In the genomic region with DNA sequence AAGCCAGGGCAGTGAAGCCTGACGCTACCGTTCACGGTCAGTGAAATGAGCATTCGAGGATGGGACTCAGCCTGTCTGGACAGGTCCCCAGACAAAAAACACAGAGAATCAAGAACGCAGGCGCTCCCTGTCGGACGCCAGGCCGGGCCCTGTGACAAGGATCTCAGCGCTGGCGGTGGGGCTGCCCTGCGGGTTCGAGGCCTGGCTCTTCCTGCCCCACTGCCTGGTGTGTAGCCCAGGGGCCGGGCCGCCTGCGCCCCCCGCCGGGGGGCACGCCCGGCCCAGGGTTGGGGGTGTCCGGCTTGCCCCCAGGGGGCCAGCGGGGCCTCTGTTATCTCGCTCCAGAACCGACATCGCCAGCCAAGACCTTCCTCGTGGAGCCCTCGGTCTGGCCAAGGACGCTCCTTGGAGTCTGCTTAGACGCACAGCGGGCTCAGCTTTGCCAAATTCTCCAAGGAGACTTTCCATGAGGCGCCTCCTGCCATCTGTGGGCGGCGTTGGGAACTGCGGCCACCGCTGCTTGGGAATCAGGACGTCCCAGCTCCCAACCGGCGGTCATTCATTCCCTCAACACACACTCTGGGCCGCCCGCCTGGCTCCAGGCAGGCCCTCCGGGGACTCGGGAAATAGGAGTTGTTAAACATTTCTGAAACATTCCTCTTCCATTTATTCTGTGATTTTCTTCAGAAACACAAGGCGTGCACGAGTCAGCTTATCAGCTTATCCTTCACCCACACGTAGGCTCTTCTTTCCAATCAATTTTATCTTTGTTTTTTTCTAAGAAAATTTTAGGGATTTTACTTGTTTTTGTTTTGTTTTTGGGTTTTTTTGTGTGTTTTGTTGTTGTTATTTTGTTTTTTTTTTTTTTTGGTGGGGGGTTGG, we compare ENCODE assay signal across 8 cellular contexts. TPM values are rescaled to one million over a fixed set of nuclear protein-coding genes. Genes with fewer than 3 reads are reported as not detected.
DNase-seq lines count a peak whose midpoint lies in the region; ATAC-seq and TF ChIP-seq lines count a peak whose summit lies in the region.

No MANE protein-coding gene starts in this region.

- H3K36me3 ChIP-seq in NT2/D1 (ENCODE audit: insufficient read depth, insufficient read length, low read length) (no peaks in the 10 kb centered on the region), endodermal cell (ENCODE audit: control insufficient read depth, insufficient read depth, low read length) (no peaks in the 10 kb centered on the region), lower lobe of right lung (no peaks in the 10 kb centered on the region)

- DNase-seq in D341Med (ENCODE audit: low spot score) (peak; percentile 86), HCEC 1CT (peak; percentile 74), NT2/D1 (ENCODE audit: low read depth, low spot score) (peak; percentile 93), endodermal cell (peak; percentile 98), lower lobe of right lung (peak; percentile 89), ureter (ENCODE audit: low spot score) (peak; percentile 85)

- no peak overlapping the region for H3K27ac Mint-ChIP-seq in endodermal cell

- H3K36me3 Mint-ChIP-seq in endodermal cell (ENCODE audit: low read depth) = no peaks in the 10 kb centered on the region

- TF ChIP-seq CTCF in endodermal cell (conservative IDR thresholded peaks at IDR 0.05) (peak; percentile 96), lower lobe of right lung (IDR thresholded peaks at IDR 0.05) (peak; percentile 95)

- H3K27ac ChIP-seq in endodermal cell (ENCODE audit: low read depth, low read length) = no peak overlapping the region
- H3K27ac ChIP-seq in lower lobe of right lung = no peak overlapping the region

- H3K4me3 ChIP-seq in NT2/D1 (ENCODE audit: insufficient read length, low read depth) (no peak overlapping the region), endodermal cell (ENCODE audit: low read length) (no peak overlapping the region), lower lobe of right lung (no peak overlapping the region)

- peak overlapping the region; percentile 53 for H3K9ac ChIP-seq in NT2/D1 (ENCODE audit: insufficient read length, low read depth)
- no peak overlapping the region for H3K9ac ChIP-seq in endodermal cell (ENCODE audit: extremely low read depth, low read length, poor library complexity, severe bottlenecking)

- H3K27me3 ChIP-seq in NT2/D1 (ENCODE audit: insufficient read depth, insufficient read length) = no peaks in the 10 kb centered on the region
- H3K27me3 ChIP-seq in endodermal cell (ENCODE audit: control insufficient read depth, insufficient read depth, low read length, poor library complexity, severe bottlenecking) = peaks cover 7% of the 10 kb centered on the region
- H3K27me3 ChIP-seq in lower lobe of right lung (ENCODE audit: low read depth) = peaks cover 38% of the 10 kb centered on the region

- WGBS in endodermal cell (ENCODE audit: insufficient coverage in 1 of 2, insufficient read length in 1 of 2), 2 experiments = 30 to 31% methylated on average over 19 to 45 of the region's 45 CpGs

- H3K9me3 ChIP-seq in NT2/D1 (ENCODE audit: insufficient read depth, low read length) = no peaks in the 10 kb centered on the region
- H3K9me3 ChIP-seq in endodermal cell (ENCODE audit: control insufficient read depth, low read length) = no peaks in the 10 kb centered on the region
- H3K9me3 ChIP-seq in lower lobe of right lung = no peaks in the 10 kb centered on the region

- H3K27me3 Mint-ChIP-seq in endodermal cell (ENCODE audit: insufficient read depth) = peaks cover 10% of the 10 kb centered on the region

- peaks cover 5% of the 10 kb centered on the region for H3K4me1 Mint-ChIP-seq in endodermal cell

- ATAC-seq in lower lobe of right lung (peak; percentile 93 to 94), GM19351 (IDR thresholded peaks at IDR 0.05; ENCODE audit: unreplicated experiment) (no peak), GM18517 (IDR thresholded peaks at IDR 0.05; ENCODE audit: unreplicated experiment) (no peak)

- no peaks in the 10 kb centered on the region for H3K9me3 Mint-ChIP-seq in endodermal cell

- peaks cover 4% of the 10 kb centered on the region for H3K4me1 ChIP-seq in NT2/D1 (ENCODE audit: insufficient read depth, insufficient read length)
- no peaks in the 10 kb centered on the region for H3K4me1 ChIP-seq in endodermal cell (ENCODE audit: control insufficient read depth, insufficient read depth, low read length)
- peaks cover 8% of the 10 kb centered on the region for H3K4me1 ChIP-seq in lower lobe of right lung

- no peak overlapping the region for H3K4me3 Mint-ChIP-seq in endodermal cell

- intact Hi-C loops in lower lobe of right lung (cut with DNase I) = loop anchor here (10.0 kb wide), 1 partner anchor 163 kb away; no protein-coding TSS in a partner anchor

RNA-seq across cellular contexts. Expression of gene RIPK4, which starts 11.3 kb away (rescaled TPM):
- total RNA-seq in endodermal cell (10 to 100 TPM in 1 of 2 donors, 1 to 10 TPM in 1; 8.4 to 16.2 TPM), lower lobe of right lung (8.7 TPM), ureter (34.3 TPM)
- polyA plus RNA-seq in endodermal cell (2013, experiment 1 of 2) = 1.7 TPM
- 2.0 TPM for polyA plus RNA-seq in endodermal cell (2013, experiment 2 of 2)

Comparison
In these comparisons a context has a peak if more than half of its experiments do, and no peak if none do; other contexts are left out.
1. ATAC-seq: peak in lower lobe of right lung (2 of 2); none in GM19351 (single experiment) and GM18517 (single experiment).
2. Peak in every context shown above with its lines, with median percentiles within 50 percentile points of each other: DNase-seq.